In the genomic region with DNA sequence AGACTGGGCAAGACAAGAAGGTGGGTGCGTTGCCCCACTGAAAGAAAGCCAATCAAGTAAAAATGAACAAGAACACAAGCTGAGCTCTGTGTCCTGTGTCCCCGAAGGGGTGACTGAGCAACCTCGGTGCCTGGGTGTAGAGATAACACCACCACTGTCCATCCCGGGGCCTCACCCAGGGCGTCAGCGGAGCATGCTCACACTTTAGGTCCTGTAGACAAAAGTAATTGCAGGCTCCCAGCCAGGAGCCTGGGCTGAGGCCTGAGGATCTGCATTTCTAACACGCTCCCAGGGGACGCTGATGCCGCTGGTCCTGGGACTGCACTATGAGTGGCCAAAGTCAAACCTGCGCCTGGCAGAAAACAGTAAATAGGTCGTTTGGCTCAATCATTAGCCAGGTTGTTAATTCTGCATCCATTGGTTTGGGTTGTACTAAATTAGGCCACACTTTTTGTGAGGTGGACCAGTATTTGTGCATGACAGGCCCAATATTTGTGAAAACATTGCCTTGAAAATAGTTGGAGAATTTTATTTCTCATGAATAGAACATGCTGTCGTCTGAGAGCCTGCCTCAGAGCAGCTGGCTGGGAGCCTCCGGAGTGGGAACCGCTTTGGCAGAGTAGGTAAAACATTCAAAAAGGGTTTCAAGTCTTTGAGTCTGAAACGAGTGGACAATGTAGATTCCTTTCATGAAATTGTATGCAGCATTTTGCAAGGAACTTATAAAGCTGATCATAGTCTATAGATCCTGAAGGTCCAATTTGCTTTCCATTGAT, we compare ENCODE assay signal across 9 cellular contexts. TPM values are rescaled to one million over a fixed set of nuclear protein-coding genes. Genes with fewer than 3 reads are reported as not detected.
DNase-seq lines count a peak whose midpoint lies in the region; ATAC-seq, FAIRE-seq and TF ChIP-seq lines count a peak whose summit lies in the region.
"Had no signal": no experiment of that assay in that cellular context is flagged by ENCODE, and none has a peak within 500 bp of the region (broad histone marks: within the 10 kb centered on the region; RNA-seq: fewer than 3 reads in every experiment).

No MANE protein-coding gene starts in this region.

- FAIRE-seq in K562 (lab: Jason Lieb, UNC) = peak; percentile 96

- no peaks in the 10 kb centered on the region for H3K9me1 ChIP-seq in K562 (ENCODE audit: control insufficient read depth, insufficient read depth, low read length)

- peak overlapping the region; percentile 76 for H3K4me2 ChIP-seq in K562 (ENCODE audit: insufficient read depth, low read length)

- in situ Hi-C loops in K562 (cut with MboI) = no loop called here

- H3K9me3 ChIP-seq in K562 (replicated peaks; ENCODE audit: control insufficient read depth, insufficient read depth, low read depth, low read length) (no peaks in the 10 kb centered on the region), subcutaneous abdominal adipose tissue (ENCODE audit: control insufficient read depth in 5 of 5, low read length in 5 of 5) (no peaks in the 10 kb centered on the region)

- H3K4me1 Mint-ChIP-seq in effector memory CD8-positive, alpha-beta T cell (ENCODE audit: low read depth in 2 of 2) = peaks cover 7% of the 10 kb centered on the region in 2 donors

- H3K27ac ChIP-seq in K562 (ENCODE audit: extremely low read depth, low read depth, low read length) (peak overlapping the region; percentile 51), subcutaneous abdominal adipose tissue (ENCODE audit: low read depth, low read length) (peak overlapping the region; percentile 67)

- 16% methylated on average over 15 of the region's 15 CpGs for WGBS in K562 (ENCODE audit: insufficient coverage, low coverage, missing lambda C conversion rate)

- no TSS peak for BruUV-seq in K562 (replicated peaks; lab: Mats Ljungman, UMichigan)

- H3K79me2 ChIP-seq in K562 (ENCODE audit: control insufficient read depth, insufficient read depth, low read length) = no peaks in the 10 kb centered on the region

- intact Hi-C loops in K562 (cut with micrococcal nuclease) = loop anchor here (10.0 kb wide), 1 partner anchor 297 kb away; the partner anchor contains the start of gene CMBL

- peak; percentile 98 for ATAC-seq in K562
- no peak for ATAC-seq in effector memory CD8-positive, alpha-beta T cell (replicated peaks)
- ATAC-seq: activated CD4-positive, CD25-positive, alpha-beta regulatory T cell treated with anti-CD3 and anti-CD28 coated beads, Interleukin-2, amount 50 U/mL, for 24 hours had no signal

- H3K27ac Mint-ChIP-seq in effector memory CD8-positive, alpha-beta T cell = no peak overlapping the region

- peak; percentile 80 for TF ChIP-seq EP300 in K562 (IDR thresholded peaks at IDR 0.05; ENCODE audit: low read length)

- H3K9ac ChIP-seq in K562 (ENCODE audit: insufficient read depth in 1 of 2, low read depth in 2 of 2, low read length in 2 of 2) (peak overlapping the region; percentile 16 to 70; a peak in 2 of 4 replicates), subcutaneous abdominal adipose tissue (ENCODE audit: low read length in 5 of 5) (peak overlapping the region in 2 of 5 donors; percentile 6 to 17)

- H3K4me3 ChIP-seq in K562 (no peak overlapping the region), subcutaneous abdominal adipose tissue (ENCODE audit: low read depth in 1 of 5, low read length in 5 of 5) (no peak overlapping the region)

- H3K36me3 ChIP-seq in K562 (ENCODE audit: control insufficient read depth, insufficient read depth, low read length) = no peaks in the 10 kb centered on the region
- no peaks in the 10 kb centered on the region for H3K36me3 ChIP-seq in subcutaneous abdominal adipose tissue (ENCODE audit: control insufficient read depth in 5 of 5, insufficient read depth in 5 of 5, low read length in 5 of 5)

- TF ChIP-seq CTCF in K562 (IDR thresholded peaks at IDR 0.05 in 2 of 3, conservative IDR thresholded peaks at IDR 0.05 in 1 of 3; ENCODE audit: insufficient read depth in 2 of 3, low read depth in 1 of 3, low read length in 3 of 3) = 0 out of 6 replicates have a peak, but pooled peaks of 1 of the 3 experiments have one; percentile 2

- H3K9me3 Mint-ChIP-seq in effector memory CD8-positive, alpha-beta T cell = no peaks in the 10 kb centered on the region

- POLR2A ChIA-PET in K562 (lab: Yijun Ruan, JAX) = interaction anchor here (0.6 to 1.7 kb wide), 15 partner anchors 9 to 265 kb away, joined by 3 to 8 read pairs (median 4); no protein-coding TSS in a partner anchor

- DNase-seq in NCI-H446 (lab: John Stamatoyannopoulos, UW) = peak; percentile 58 to 86
- DNase-seq in K562 (ENCODE audit: extremely low read depth in 1 of 4, low spot score in 3 of 4) = peak; percentile 67 to 97 (median 84)
- peak; percentile 12 for DNase-seq in kidney tubule cell (ENCODE audit: low spot score)
- DNase-seq in H4 (ENCODE audit: low spot score) = no peak
- no peak for DNase-seq in stimulated activated CD4-positive, alpha-beta T cell treated with anti-CD3 and anti-CD28 coated beads, Interleukin-4, amount 100 ng/mL, for 4 hours
- no peak for DNase-seq in ureter (ENCODE audit: low spot score)
- DNase-seq in effector memory CD8-positive, alpha-beta T cell = no peak

- H3K27me3 Mint-ChIP-seq in effector memory CD8-positive, alpha-beta T cell = peaks cover 13 to 14% of the 10 kb centered on the region in 2 donors

- no peak for TF ChIP-seq POLR2A in K562 (conservative IDR thresholded peaks at IDR 0.05)

- no peaks in the 10 kb centered on the region for H4K20me1 ChIP-seq in K562 (replicated peaks; ENCODE audit: control insufficient read depth, insufficient read depth, low read length)

- H3K27me3 ChIP-seq in K562 (ENCODE audit: control insufficient read depth in 2 of 2, insufficient read depth in 2 of 2, low read length in 2 of 2) (no peaks in the 10 kb centered on the region), subcutaneous abdominal adipose tissue (ENCODE audit: control insufficient read depth in 5 of 5, insufficient read depth in 4 of 5, low read length in 5 of 5) (no peaks in the 10 kb centered on the region)

- H3K4me1 ChIP-seq in K562 (replicated peaks in 1 of 2; ENCODE audit: control insufficient read depth in 2 of 2, insufficient read depth in 2 of 2, low read length in 2 of 2) = peaks cover 30 to 37% of the 10 kb centered on the region in 2 experiments
- peaks cover 10 to 21% (median 18%) of the 10 kb centered on the region in 5 donors for H3K4me1 ChIP-seq in subcutaneous abdominal adipose tissue (ENCODE audit: control insufficient read depth in 5 of 5, insufficient read depth in 5 of 5, low read length in 5 of 5)

- CTCF ChIA-PET in K562 (lab: Yijun Ruan, JAX; ENCODE audit: low intra/inter-chr PET ratio) = no interaction called here

- H3K36me3 Mint-ChIP-seq in effector memory CD8-positive, alpha-beta T cell (ENCODE audit: insufficient read depth) = peaks cover 7% of the 10 kb centered on the region

- no peak overlapping the region for H3K4me3 Mint-ChIP-seq in effector memory CD8-positive, alpha-beta T cell

- peak overlapping the region; percentile 75 for H2AFZ ChIP-seq in K562 (ENCODE audit: low read depth, low read length)

- peak in 1 of 2 experiments; percentile 26; a peak in 1 of 4 replicates for TF ChIP-seq RAD21 in K562 (CRISPR knock-in tag; conservative IDR thresholded peaks at IDR 0.05 in 1 of 2, IDR thresholded peaks at IDR 0.05 in 1 of 2)

TF ChIP-seq in K562, 482 proteins besides CTCF, POLR2A, EP300 and RAD21 (continues in another document):
- no peak for TF ChIP-seq ZNF121 (CRISPR knock-in tag; conservative IDR thresholded peaks at IDR 0.05)
- TF ChIP-seq HNRNPH1 (optimal IDR thresholded peaks at IDR 0.05; ENCODE audit: low read depth, low read length) = no peak
- peak; percentile 50; the same call in 1 of the 2 replicates for TF ChIP-seq ZBTB33 (CRISPR knock-in tag; IDR thresholded peaks at IDR 0.05)
- TF ChIP-seq LEF1 (IDR thresholded peaks at IDR 0.05) = peak; percentile 86

RNA-seq across cellular contexts. Expression of gene ANKRD33B, which starts 38.3 kb away (rescaled TPM):
- total RNA-seq in K562 (2011; cell fraction: chromatin; rRNA removed; ENCODE audit: low replicate concordance) = 1.3 and 1.7 TPM in 2 replicates
- 1.5 and 1.6 TPM in 2 replicates for total RNA-seq in K562 (2011; cell fraction: nucleolus; rRNA removed)
- total RNA-seq in K562 (2011; cell fraction: nucleoplasm; rRNA removed) = 1.5 and 1.7 TPM in 2 replicates
- total RNA-seq in K562 (2014; rRNA removed) = 0.45 and 0.53 TPM in 2 replicates
- 0.38 and 0.40 TPM in 2 replicates for total RNA-seq in K562 (2014; rRNA removed; fragmentation: Illumina TruSeq; extraction: Trizol)
- total RNA-seq in K562 (2015; rRNA removed; fragmentation: Illumina TruSeq; extraction: Trizol) = 1.5 TPM in 2 replicates
- total RNA-seq in K562 (2021) = 1.3 and 1.7 TPM in 2 replicates
- polyA plus RNA-seq in K562 (2011; rRNA removed) = 0.08 and 0.17 TPM in 2 replicates
- 0.15 and 0.21 TPM in 2 replicates for polyA plus RNA-seq in K562 (2011; cell fraction: cytosol; rRNA removed)
- polyA plus RNA-seq in K562 (2011; cell fraction: nucleus; rRNA removed) = 0.24 and 0.44 TPM in 2 replicates
- 1.5 and 3.9 TPM in 2 replicates for polyA plus RNA-seq in K562 (2012)
- 0.43 and 0.54 TPM in 2 replicates for polyA plus RNA-seq in K562 (2014; fragmentation: Illumina TruSeq; extraction: Trizol)
- polyA plus RNA-seq in K562 (2014; fragmentation: Nextera tagmentation; extraction: Ambion mirVana) = under 1 TPM; 0.10 to 0.17 TPM
- 0.16 and 0.33 TPM in 2 replicates for polyA plus RNA-seq in K562 (2014; rRNA removed)
- 0.36 and 0.67 TPM in 2 replicates for polyA minus RNA-seq in K562 (2011; rRNA and poly(A)+ RNA removed)
- 0.36 and 1.2 TPM in 2 replicates for polyA minus RNA-seq in K562 (2011; cell fraction: cytosol; rRNA and poly(A)+ RNA removed)
- 0.78 and 0.81 TPM in 2 replicates for polyA minus RNA-seq in K562 (2011; cell fraction: nucleus; rRNA and poly(A)+ RNA removed)
- total RNA-seq in H4 (2014; rRNA removed; shearing (Covaris generic)) = 1.1 and 1.3 TPM in 2 replicates
- 3.3 TPM for total RNA-seq in ureter

Comparison
In these comparisons a context has a peak if more than half of its experiments do, and no peak if none do; other contexts are left out.
1. DNase-seq: peak in NCI-H446 (2 of 2), K562 (4 of 4) and kidney tubule cell (single experiment); none in H4 (single experiment), stimulated activated CD4-positive, alpha-beta T cell treated with anti-CD3 and anti-CD28 coated beads, Interleukin-4, amount 100 ng/mL, for 4 hours (0 of 2), ureter (single experiment) and effector memory CD8-positive, alpha-beta T cell (0 of 3).